In genomic region chr11:110432713-110433392, GRCh38 we compare ENCODE assay signal across 10 cellular contexts. TPM values are rescaled to one million over a fixed set of nuclear protein-coding genes. Genes with fewer than 3 reads are reported as not detected.
DNase-seq lines count a peak whose midpoint lies in the region; ATAC-seq and TF ChIP-seq lines count a peak whose summit lies in the region.
"Had no signal": no experiment of that assay in that cellular context is flagged by ENCODE, and none has a peak within 500 bp of the region (broad histone marks: within the 10 kb centered on the region; RNA-seq: fewer than 3 reads in every experiment).

No MANE protein-coding gene starts in this region.

- TF ChIP-seq POLR2A in IMR-90 (IDR thresholded peaks at IDR 0.05; ENCODE audit: low read depth, low read length), result no peak

- H2BK20ac ChIP-seq in IMR-90 (ENCODE audit: low read depth, low read length), result no peak overlapping the region

- peaks cover 11% of the 10 kb centered on the region for H3K4me1 ChIP-seq in IMR-90 (ENCODE audit: control insufficient read depth, insufficient read depth, low read length)

- H3K4me3 ChIP-seq in IMR-90 (ENCODE audit: insufficient read depth, low read depth, low read length), result no peak overlapping the region
- H3K4me3 ChIP-seq: K562, skin epidermis had no signal

- peaks cover 1% of the 10 kb centered on the region; the same call in 1 of the 2 replicates for H3K36me3 ChIP-seq in IMR-90 (ENCODE audit: control insufficient read depth, insufficient read depth, low read length)

- H4K20me1 ChIP-seq in IMR-90 (ENCODE audit: insufficient read depth, low read length), result peaks cover 31% of the 10 kb centered on the region

- H3K27me3 ChIP-seq in IMR-90 (ENCODE audit: control insufficient read depth, insufficient read depth, low read length), result no peaks in the 10 kb centered on the region
- H3K27me3 ChIP-seq: left lung had no signal

- H3K4me2 ChIP-seq in IMR-90 (ENCODE audit: low read depth, low read length), result peak overlapping the region; percentile 74

- POLR2A ChIA-PET in IMR-90 (lab: Charles Lee; ENCODE audit: unreplicated experiment), result no interaction called here
- POLR2A ChIA-PET in RWPE1 (lab: Yijun Ruan, JAX; ENCODE audit: low non-redundant PET), result no interaction called here

- no peak overlapping the region for H3K9ac ChIP-seq in IMR-90 (ENCODE audit: low read depth, low read length)

- TF ChIP-seq RAD21 in IMR-90 (IDR thresholded peaks at IDR 0.05; ENCODE audit: low read length), result 0 out of 2 replicates have a peak, but pooled peaks have one; percentile 7

- no peak for ATAC-seq in IMR-90 (ENCODE audit: low read depth)
- ATAC-seq in GM18861 (IDR thresholded peaks at IDR 0.05; ENCODE audit: unreplicated experiment), result no peak
- ATAC-seq: K562 had no signal

- H3K56ac ChIP-seq in IMR-90 (ENCODE audit: extremely low read depth, insufficient read depth, low read length), result no peak overlapping the region

- no peak overlapping the region for H4K91ac ChIP-seq in IMR-90 (ENCODE audit: insufficient read depth, low read depth, low read length)

- dilution Hi-C loops in IMR-90 (cut with HindIII; ENCODE audit: low sequenced_read_pairs, unreplicated experiment), result no loop called here

- H3K18ac ChIP-seq in IMR-90 (ENCODE audit: low read depth, low read length), result no peak overlapping the region

- in situ Hi-C loops in IMR-90 (cut with MboI; ENCODE audit: low sequenced_read_pairs), result loop anchor here (5.0 kb wide), 1 partner anchor 231 kb away; no protein-coding TSS in a partner anchor

- H2BK5ac ChIP-seq in IMR-90 (ENCODE audit: low read depth, low read length, poor library complexity, severe bottlenecking), result no peak overlapping the region

- intact Hi-C loops in IMR-90 (cut with micrococcal nuclease), result loop anchor here (1.0 to 10.0 kb wide), 7 partner anchors 56 to 1012 kb away; partner anchors contain the start of gene ZC3H12C

- H3K4ac ChIP-seq in IMR-90 (ENCODE audit: low read depth, low read length), result no peak overlapping the region

- TF ChIP-seq CTCF in IMR-90 (conservative IDR thresholded peaks at IDR 0.05; ENCODE audit: low read depth, low read length) (0 out of 2 replicates have a peak, but pooled peaks have one; percentile 20), RWPE1 (conservative IDR thresholded peaks at IDR 0.05; ENCODE audit: low read depth) (no peak)

- peaks cover 4% of the 10 kb centered on the region; the same call in 1 of the 2 replicates for H3K9me1 ChIP-seq in IMR-90 (ENCODE audit: insufficient read depth, low read length)

- peaks cover 22 to 62% of the 10 kb centered on the region in 2 experiments for H3K79me1 ChIP-seq in IMR-90 (ENCODE audit: low read depth in 1 of 2, low read length in 2 of 2)

- no peak overlapping the region for H2AK5ac ChIP-seq in IMR-90 (ENCODE audit: low read depth, low read length)

- no TSS peak for BruUV-seq in IMR-90 (replicated peaks; lab: Mats Ljungman, UMichigan)

- H2BK15ac ChIP-seq in IMR-90 (ENCODE audit: low read depth, low read length), result no peak overlapping the region

- no peak overlapping the region for H3K14ac ChIP-seq in IMR-90 (replicated peaks; ENCODE audit: low read depth, low read length)

- DNase-seq in DMS 273 treated with DMSO at 0.1 percent for 48 hours (lab: John Stamatoyannopoulos, UW), result peak; percentile 14
- DNase-seq in IMR-90, result peak; percentile 60
- DNase-seq in astrocyte of the hippocampus (ENCODE audit: low read depth, low spot score), result peak; percentile 28
- DNase-seq in myocyte (ENCODE audit: low read depth), result peak; percentile 12
- DNase-seq in RWPE1 (ENCODE audit: low spot score), result no peak
- DNase-seq in SHP77 treated with DMSO at 0.1 percent for 48 hours (lab: John Stamatoyannopoulos, UW), result no peak
- DNase-seq: left lung had no signal

- H2AFZ ChIP-seq in IMR-90 (replicated peaks; ENCODE audit: low read length, poor library complexity), result no peak overlapping the region

- no peak overlapping the region for H3K27ac ChIP-seq in IMR-90 (ENCODE audit: insufficient read depth, low read length)
- no peak overlapping the region for H3K27ac ChIP-seq in RWPE1
- H3K27ac ChIP-seq: left lung had no signal

- no peak overlapping the region for H4K5ac ChIP-seq in IMR-90 (ENCODE audit: low read depth, low read length)

- no peak overlapping the region for H2BK120ac ChIP-seq in IMR-90 (ENCODE audit: low read depth, low read length)

- no peak overlapping the region for H4K8ac ChIP-seq in IMR-90 (ENCODE audit: low read depth in 2 of 2, low read length in 2 of 2)

- no peaks in the 10 kb centered on the region for H3K9me3 ChIP-seq in IMR-90 (ENCODE audit: control insufficient read depth, insufficient read depth, low read length)
- H3K9me3 ChIP-seq: left lung had no signal

- CTCF ChIA-PET in IMR-90 (lab: Yijun Ruan, JAX) (interaction anchor here (0.6 to 1.6 kb wide), 5 partner anchors 196 to 984 kb away, joined by 3 to 18 read pairs (median 3); no protein-coding TSS in a partner anchor), RWPE1 (lab: Yijun Ruan, JAX) (interaction anchor here (0.7 to 1.2 kb wide), 3 partner anchors 231 to 797 kb away, joined by 3 to 5 read pairs (median 3); no protein-coding TSS in a partner anchor)

- no peak overlapping the region for H3K23ac ChIP-seq in IMR-90 (ENCODE audit: low read depth, low read length)

- no peak overlapping the region for H2AK9ac ChIP-seq in IMR-90 (replicated peaks; ENCODE audit: low read depth, low read length, poor library complexity)

- no CpG with 5 or more reads among the region's 7 CpGs for WGBS in IMR-90 (ENCODE audit: extremely low coverage in 2 of 2, insufficient read length in 1 of 2), 2 experiments

TF ChIP-seq in IMR-90, 13 proteins besides CTCF, POLR2A, EP300 and RAD21:
- TF ChIP-seq MAFK (IDR thresholded peaks at IDR 0.05; ENCODE audit: low read depth, low read length), result 0 out of 2 replicates have a peak, but pooled peaks have one; percentile 1
- TF ChIP-seq, protein P1, sequence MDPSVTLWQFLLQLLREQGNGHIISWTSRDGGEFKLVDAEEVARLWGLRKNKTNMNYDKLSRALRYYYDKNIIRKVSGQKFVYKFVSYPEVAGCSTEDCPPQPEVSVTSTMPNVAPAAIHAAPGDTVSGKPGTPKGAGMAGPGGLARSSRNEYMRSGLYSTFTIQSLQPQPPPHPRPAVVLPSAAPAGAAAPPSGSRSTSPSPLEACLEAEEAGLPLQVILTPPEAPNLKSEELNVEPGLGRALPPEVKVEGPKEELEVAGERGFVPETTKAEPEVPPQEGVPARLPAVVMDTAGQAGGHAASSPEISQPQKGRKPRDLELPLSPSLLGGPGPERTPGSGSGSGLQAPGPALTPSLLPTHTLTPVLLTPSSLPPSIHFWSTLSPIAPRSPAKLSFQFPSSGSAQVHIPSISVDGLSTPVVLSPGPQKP (IDR thresholded peaks at IDR 0.05; ENCODE audit: borderline replicate concordance, low read depth, low read length), result no peak
- TF ChIP-seq RCOR1 (IDR thresholded peaks at IDR 0.05; ENCODE audit: insufficient replicate concordance, low read length), result no peak
- TF ChIP-seq FOS (IDR thresholded peaks at IDR 0.05; ENCODE audit: low read depth, low read length), result no peak
TF ChIP-seq in IMR-90: peak in this region for 1.

RNA-seq across cellular contexts. Expression of gene FDX1, which starts 3.1 kb away (rescaled TPM):
- total RNA-seq in IMR-90 (2012; rRNA removed) (4.3 and 10.6 TPM in 2 replicates), myocyte (11.8 and 13.0 TPM in 2 replicates)
- polyA plus RNA-seq in IMR-90 (2012; rRNA removed), result 4.8 and 5.1 TPM in 2 replicates
- 2.9 and 5.3 TPM in 2 replicates for polyA plus RNA-seq in IMR-90 (2012; cell fraction: cytosol; rRNA removed)
- 2.0 and 2.1 TPM in 2 replicates for polyA plus RNA-seq in IMR-90 (2012; cell fraction: nucleus; rRNA removed; ENCODE audit: low replicate concordance)
- polyA plus RNA-seq in myocyte (2012), result 7.5 TPM

Comparison
In these comparisons a context has a peak if more than half of its experiments do, and no peak if none do; other contexts are left out.
1. DNase-seq: peak in DMS 273 treated with DMSO at 0.1 percent for 48 hours (single experiment), IMR-90 (single experiment), astrocyte of the hippocampus (single experiment) and myocyte (single experiment); none in RWPE1 (single experiment) and SHP77 treated with DMSO at 0.1 percent for 48 hours (single experiment).